In the genomic region with DNA sequence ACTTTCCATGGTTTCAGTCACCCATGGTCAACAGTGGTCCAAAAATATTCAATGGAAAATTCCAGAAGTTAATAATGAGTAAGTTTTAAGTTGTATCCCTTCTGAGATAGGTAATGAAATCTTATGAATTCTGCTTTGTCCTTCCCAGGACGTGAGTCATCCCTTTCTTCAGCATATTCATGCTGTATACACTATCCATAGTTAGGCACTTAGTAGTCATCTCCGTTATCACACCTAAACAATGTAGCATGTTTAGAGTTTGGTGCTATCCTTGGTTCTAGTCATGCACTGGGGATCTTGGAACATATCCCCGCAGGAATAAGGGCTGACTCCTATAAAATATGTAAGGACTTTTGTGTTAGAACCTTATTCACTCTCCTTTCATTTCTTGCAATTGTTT, we compare ENCODE assay signal across 20 cellular contexts.
"Had no signal": no experiment of that assay in that cellular context is flagged by ENCODE, and none has a peak within 500 bp of the region (broad histone marks: within the 10 kb centered on the region; RNA-seq: fewer than 3 reads in every experiment).

No MANE protein-coding gene starts in this region.

- H3K4me1 ChIP-seq: breast epithelium, lower lobe of right lung, tibial nerve had no signal

- H3K4me1 Mint-ChIP-seq: activated naive CD8-positive, alpha-beta T cell treated with anti-CD3 and anti-CD28 coated beads for 36 hours; endodermal cell; mesothelial cell of epicardium; stimulated activated naive B cell treated with anti-CD40 and anti-IgM and Interleukin-4, amounts not matched to agents 10 μg/mL and 1 μg/mL and 100 μg/mL, for 72 hours had no signal

- H3K9me3 ChIP-seq: breast epithelium, lower lobe of right lung, tibial nerve had no signal

- DNase-seq: activated CD8-positive, alpha-beta memory T cell treated with anti-CD3 and anti-CD28 coated beads, Interleukin-2, amount 50 U/mL, for 4 hours; activated CD8-positive, alpha-beta T cell treated with anti-CD3 and anti-CD28 coated beads, Interleukin-2, amount 10 ng/mL, durations not matched to agents 7 days and 5 days; activated gamma-delta T cell treated with Interleukin-2 at 50 U/mL for 16 hours; activated naive CD8-positive, alpha-beta T cell treated with anti-CD3 and anti-CD28 coated beads for 36 hours; amygdala; endodermal cell; foreskin melanocyte; left cardiac atrium; lower lobe of right lung; right cardiac atrium; stimulated activated CD4-positive, alpha-beta T cell treated with anti-CD3 and anti-CD28 coated beads, Interleukin-15, amount 100 ng/mL, for 24 hours; stimulated activated CD4-positive, alpha-beta T cell treated with anti-CD3 and anti-CD28 coated beads, Interleukin-4, amount 100 ng/mL, for 1 hour; stimulated activated naive B cell treated with anti-CD40 and anti-IgM and Interleukin-4, amounts not matched to agents 10 μg/mL and 1 μg/mL and 100 μg/mL, for 72 hours; WERI-Rb-1 had no signal

- H3K27me3 Mint-ChIP-seq: activated naive CD8-positive, alpha-beta T cell treated with anti-CD3 and anti-CD28 coated beads for 36 hours; progenitor cell of endocrine pancreas; stimulated activated naive B cell treated with anti-CD40 and anti-IgM and Interleukin-4, amounts not matched to agents 10 μg/mL and 1 μg/mL and 100 μg/mL, for 72 hours had no signal

- H3K4me3 ChIP-seq: breast epithelium, lower lobe of right lung, skin epidermis, tibial nerve had no signal

- H3K27ac Mint-ChIP-seq: activated CD8-positive, alpha-beta T cell treated with anti-CD3 and anti-CD28 coated beads, Interleukin-2, amount 10 ng/mL, durations not matched to agents 7 days and 5 days; activated naive CD8-positive, alpha-beta T cell treated with anti-CD3 and anti-CD28 coated beads for 36 hours; endodermal cell; mesothelial cell of epicardium; progenitor cell of endocrine pancreas; stimulated activated naive B cell treated with anti-CD40 and anti-IgM and Interleukin-4, amounts not matched to agents 10 μg/mL and 1 μg/mL and 100 μg/mL, for 72 hours; T-helper 1 cell treated with Interleukin-12 subunit alpha and Interleukin-12 subunit beta and Interleukin-4 antibody, amounts not matched to agents 30 μg/mL and 1 μg/mL, for 36 hours had no signal

- H3K27ac ChIP-seq: breast epithelium, lower lobe of right lung, skin epidermis, tibial nerve, WERI-Rb-1 had no signal

- H3K36me3 Mint-ChIP-seq: activated naive CD8-positive, alpha-beta T cell treated with anti-CD3 and anti-CD28 coated beads for 36 hours; mesothelial cell of epicardium; stimulated activated naive B cell treated with anti-CD40 and anti-IgM and Interleukin-4, amounts not matched to agents 10 μg/mL and 1 μg/mL and 100 μg/mL, for 72 hours had no signal

- H3K27me3 ChIP-seq: breast epithelium, tibial nerve had no signal

- H3K36me3 ChIP-seq: breast epithelium, lower lobe of right lung, tibial nerve, WERI-Rb-1 had no signal

- H3K4me3 Mint-ChIP-seq: activated CD8-positive, alpha-beta T cell treated with anti-CD3 and anti-CD28 coated beads, Interleukin-2, amount 10 ng/mL, durations not matched to agents 7 days and 5 days; activated naive CD8-positive, alpha-beta T cell treated with anti-CD3 and anti-CD28 coated beads for 36 hours; endodermal cell; mesothelial cell of epicardium; stimulated activated naive B cell treated with anti-CD40 and anti-IgM and Interleukin-4, amounts not matched to agents 10 μg/mL and 1 μg/mL and 100 μg/mL, for 72 hours; T-helper 1 cell treated with Interleukin-12 subunit alpha and Interleukin-12 subunit beta and Interleukin-4 antibody, amounts not matched to agents 30 μg/mL and 1 μg/mL, for 36 hours had no signal

- ATAC-seq: activated CD8-positive, alpha-beta T cell treated with anti-CD3 and anti-CD28 coated beads, Interleukin-2, amount 10 ng/mL, durations not matched to agents 7 days and 5 days; left cardiac atrium; lower lobe of right lung; right cardiac atrium; stimulated activated naive B cell treated with anti-CD40 and anti-IgM and Interleukin-4, amounts not matched to agents 10 μg/mL and 1 μg/mL and 100 μg/mL, for 72 hours had no signal
